27 cellular contexts compared by ENCODE assay signal in the genomic region with DNA sequence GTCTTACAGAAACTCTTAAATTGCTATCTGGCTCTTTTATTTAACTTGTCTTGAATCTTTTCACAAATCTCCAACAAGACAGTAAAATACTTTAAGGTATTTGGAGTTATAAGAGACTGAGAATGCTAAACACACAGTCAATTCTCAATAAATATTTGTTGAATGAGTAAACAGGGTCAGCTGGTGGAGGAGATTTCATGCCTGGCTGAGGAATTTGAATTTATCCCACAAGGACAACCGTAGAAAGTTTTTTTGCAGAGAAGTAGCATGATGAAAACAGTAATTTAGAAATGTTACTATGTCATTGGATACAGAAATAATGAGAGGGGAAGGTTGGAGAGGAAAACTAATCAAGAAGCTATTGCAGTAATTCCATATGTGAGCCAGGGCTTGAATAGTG.
DNase-seq lines count a peak whose midpoint lies in the region; ATAC-seq, FAIRE-seq and TF ChIP-seq lines count a peak whose summit lies in the region.
"Had no signal": no experiment of that assay in that cellular context is flagged by ENCODE, and none has a peak within 500 bp of the region (broad histone marks: within the 10 kb centered on the region; RNA-seq: fewer than 3 reads in every experiment).

No MANE protein-coding gene starts in this region.

- ATAC-seq in heart left ventricle = no peak
- ATAC-seq: activated CD4-positive, CD25-positive, alpha-beta regulatory T cell treated with anti-CD3 and anti-CD28 coated beads, Interleukin-2, amount 50 U/mL, for 24 hours; sciatic nerve; SK-N-SH treated with all-trans-retinoic acid at 6 μM for 48 hours; T-helper 17 cell had no signal

- no peak for TF ChIP-seq POLR2A in heart left ventricle (IDR thresholded peaks at IDR 0.05)
- TF ChIP-seq POLR2A in transverse colon (IDR thresholded peaks at IDR 0.05) = no peak

- H3K36me3 ChIP-seq in astrocyte (ENCODE audit: insufficient read depth, low read length) (no peaks in the 10 kb centered on the region), smooth muscle cell (ENCODE audit: low read depth) (no peaks in the 10 kb centered on the region), heart left ventricle (no peaks in the 10 kb centered on the region), transverse colon (no peaks in the 10 kb centered on the region)
- H3K36me3 ChIP-seq: breast epithelium, left ventricle myocardium inferior had no signal

- no peaks in the 10 kb centered on the region for H3K9me3 ChIP-seq in astrocyte (ENCODE audit: insufficient read depth, low read depth, low read length)
- no peaks in the 10 kb centered on the region for H3K9me3 ChIP-seq in smooth muscle cell (replicated peaks; ENCODE audit: low read depth)
- no peaks in the 10 kb centered on the region for H3K9me3 ChIP-seq in heart left ventricle
- no peaks in the 10 kb centered on the region for H3K9me3 ChIP-seq in transverse colon
- H3K9me3 ChIP-seq: left ventricle myocardium inferior had no signal

- H3K4me3 ChIP-seq in astrocyte (ENCODE audit: insufficient read depth, low read depth, low read length) (no peak overlapping the region), smooth muscle cell (no peak overlapping the region), heart left ventricle (no peak overlapping the region), transverse colon (no peak overlapping the region)
- H3K4me3 ChIP-seq: breast epithelium, left ventricle myocardium inferior had no signal

- no peak for TF ChIP-seq EP300 in transverse colon (IDR thresholded peaks at IDR 0.05; ENCODE audit: low read depth)

- DNase-seq in LHCN-M2 (ENCODE audit: low read depth) = peak; percentile 14
- peak; percentile 74 for DNase-seq in astrocyte (ENCODE audit: low read depth)
- peak; percentile 67 for DNase-seq in foreskin melanocyte
- DNase-seq in smooth muscle cell (lab: John Stamatoyannopoulos, UW; ENCODE audit: unreplicated experiment) = no peak
- DNase-seq in heart left ventricle = no peak
- no peak for DNase-seq in transverse colon
- no peak for DNase-seq in osteocyte (ENCODE audit: extremely low spot score, unreplicated experiment)
- DNase-seq: activated CD4-positive, alpha-beta memory T cell treated with anti-CD3 and anti-CD28 coated beads, Interleukin-2, amount 10 ng/mL, durations not matched to agents 7 days and 5 days; activated CD8-positive, alpha-beta memory T cell treated with anti-CD3 and anti-CD28 coated beads, Interleukin-2, amount 50 U/mL, for 4 hours; activated naive CD4-positive, alpha-beta T cell treated with Interleukin-2 at 50 U/mL for 16 hours; CD4-positive, CD25-positive, alpha-beta regulatory T cell; KG1; left ventricle myocardium inferior; NCI-H2029; NCI-H524 treated with DMSO at 0.1 percent for 48 hours; OCI-M1; stimulated activated CD4-positive, alpha-beta T cell treated with anti-CD3 and anti-CD28 coated beads, Interleukin-4, amount 100 ng/mL, for 24 hours; T-helper 17 cell had no signal

- H2AFZ ChIP-seq in astrocyte (ENCODE audit: low read depth, low read length) = no peak overlapping the region
- H2AFZ ChIP-seq in smooth muscle cell (ENCODE audit: low read depth) = no peak overlapping the region

- peaks cover 16% of the 10 kb centered on the region for H3K4me1 Mint-ChIP-seq in astrocyte (ENCODE audit: low read depth, unreplicated experiment)
- peaks cover 9% of the 10 kb centered on the region for H3K4me1 Mint-ChIP-seq in osteocyte (ENCODE audit: unreplicated experiment)
- H3K4me1 Mint-ChIP-seq: activated CD4-positive, alpha-beta memory T cell treated with anti-CD3 and anti-CD28 coated beads, Interleukin-2, amount 10 ng/mL, durations not matched to agents 7 days and 5 days; CD4-positive, CD25-positive, alpha-beta regulatory T cell; T-helper 17 cell had no signal

- in situ Hi-C loops in transverse colon (cut with MboI; ENCODE audit: low pct_ligation_motif_present in 1 of 4, low pct_unique_long_range_greater_than_20kb in 1 of 4, low sequenced_read_pairs in 3 of 4) = no loop called here

- TF ChIP-seq CTCF in astrocyte (IDR thresholded peaks at IDR 0.05; ENCODE audit: insufficient read depth, low read depth, low read length) = no peak
- TF ChIP-seq CTCF in smooth muscle cell (IDR thresholded peaks at IDR 0.05; ENCODE audit: borderline replicate concordance, insufficient read depth, poor library complexity, severe bottlenecking) = no peak
- no peak for TF ChIP-seq CTCF in heart left ventricle (IDR thresholded peaks at IDR 0.05)
- TF ChIP-seq CTCF in transverse colon (IDR thresholded peaks at IDR 0.05) = no peak
- no peak for TF ChIP-seq CTCF in osteocyte (IDR thresholded peaks at IDR 0.05)

- H3K9me3 Mint-ChIP-seq in astrocyte (ENCODE audit: unreplicated experiment) = peaks cover 2% of the 10 kb centered on the region
- no peaks in the 10 kb centered on the region for H3K9me3 Mint-ChIP-seq in osteocyte (ENCODE audit: unreplicated experiment)
- H3K9me3 Mint-ChIP-seq: activated T-helper 1 cell treated with anti-CD3 and anti-CD28 coated beads, Interleukin-12 subunit alpha, Interleukin-12 subunit beta, Interleukin-2, Interleukin-4 antibody, amounts not matched to agents 30 ng/mL and 10 ng/mL and 1 ng/mL, durations not matched to agents 14 hours and 24 hours and 36 hours; type B pancreatic cell had no signal

- no peaks in the 10 kb centered on the region for H3F3A ChIP-seq in smooth muscle cell (ENCODE audit: low read depth)

- H3K4me2 ChIP-seq in astrocyte (ENCODE audit: low read length) (peak overlapping the region; percentile 30), smooth muscle cell (peak overlapping the region; percentile 41)

- H3K27me3 ChIP-seq in astrocyte (ENCODE audit: insufficient read depth, low read length) (no peaks in the 10 kb centered on the region), smooth muscle cell (ENCODE audit: low read depth) (no peaks in the 10 kb centered on the region), heart left ventricle (no peaks in the 10 kb centered on the region), transverse colon (no peaks in the 10 kb centered on the region)
- H3K27me3 ChIP-seq: breast epithelium had no signal

- H3K9ac ChIP-seq in astrocyte (ENCODE audit: low read length) (peak overlapping the region; percentile 19), smooth muscle cell (ENCODE audit: low read depth) (no peak overlapping the region)

- no peaks in the 10 kb centered on the region for H3K79me2 ChIP-seq in astrocyte (ENCODE audit: insufficient read depth, low read length)
- no peaks in the 10 kb centered on the region for H3K79me2 ChIP-seq in smooth muscle cell (ENCODE audit: low read depth)

- H3K27me3 Mint-ChIP-seq in astrocyte (ENCODE audit: low read depth, unreplicated experiment) (peaks cover 3% of the 10 kb centered on the region), osteocyte (ENCODE audit: unreplicated experiment) (no peaks in the 10 kb centered on the region)
- H3K27me3 Mint-ChIP-seq: activated CD4-positive, alpha-beta memory T cell treated with anti-CD3 and anti-CD28 coated beads, Interleukin-2, amount 10 ng/mL, durations not matched to agents 7 days and 5 days; CD4-positive, CD25-positive, alpha-beta regulatory T cell; progenitor cell of endocrine pancreas; T-helper 17 cell; type B pancreatic cell had no signal

- H3K4me1 ChIP-seq in astrocyte (ENCODE audit: insufficient read depth, low read length) (peaks cover 6% of the 10 kb centered on the region), smooth muscle cell (ENCODE audit: low read depth) (no peaks in the 10 kb centered on the region), heart left ventricle (no peaks in the 10 kb centered on the region), transverse colon (no peaks in the 10 kb centered on the region)
- H3K4me1 ChIP-seq: breast epithelium, left ventricle myocardium inferior had no signal

- H3K27ac ChIP-seq in astrocyte (ENCODE audit: low read depth, low read length) (peak overlapping the region; percentile 19), smooth muscle cell (ENCODE audit: low read depth) (peak overlapping the region; percentile 18), heart left ventricle (no peak overlapping the region), transverse colon (no peak overlapping the region)
- H3K27ac ChIP-seq: breast epithelium, left ventricle myocardium inferior had no signal

- no peak for FAIRE-seq in astrocyte (lab: Jason Lieb, UNC)
- FAIRE-seq: D721Med, GM19239 had no signal

- whole genome bisulfite sequencing in smooth muscle cell (ENCODE audit: low lambda C conversion rate) = 0% methylated on average over 1 of the region's 1 CpG
- 48 to 73% (median 58%) methylated on average over 1 of the region's 1 CpG for WGBS in heart left ventricle, 4 donors
- 20 to 56% methylated on average over 1 of the region's 1 CpG for WGBS in transverse colon (ENCODE audit: low coverage in 1 of 2), 2 donors

- H3K4me3 Mint-ChIP-seq in astrocyte (ENCODE audit: unreplicated experiment) = peak overlapping the region; percentile 15
- H3K4me3 Mint-ChIP-seq in osteocyte (ENCODE audit: unreplicated experiment) = no peak overlapping the region
- H3K4me3 Mint-ChIP-seq: activated CD4-positive, alpha-beta memory T cell treated with anti-CD3 and anti-CD28 coated beads, Interleukin-2, amount 10 ng/mL, durations not matched to agents 7 days and 5 days; activated T-helper 1 cell treated with anti-CD3 and anti-CD28 coated beads, Interleukin-12 subunit alpha, Interleukin-12 subunit beta, Interleukin-2, Interleukin-4 antibody, amounts not matched to agents 30 ng/mL and 10 ng/mL and 1 ng/mL, durations not matched to agents 14 hours and 24 hours and 36 hours; CD4-positive, CD25-positive, alpha-beta regulatory T cell; T-helper 17 cell; type B pancreatic cell had no signal

- H3K36me3 Mint-ChIP-seq in astrocyte (ENCODE audit: low read depth, unreplicated experiment) (peaks cover 2% of the 10 kb centered on the region), osteocyte (ENCODE audit: unreplicated experiment) (no peaks in the 10 kb centered on the region)
- H3K36me3 Mint-ChIP-seq: CD4-positive, CD25-positive, alpha-beta regulatory T cell; type B pancreatic cell had no signal

- intact Hi-C loops in heart left ventricle (cut with DNase I) = no loop called here
- intact Hi-C loops in transverse colon (cut with DNase I; ENCODE audit: low total_unique reads) = no loop called here

- H4K20me1 ChIP-seq in astrocyte (ENCODE audit: insufficient read depth, low read length) (no peaks in the 10 kb centered on the region), smooth muscle cell (ENCODE audit: low read depth) (no peaks in the 10 kb centered on the region)

- peak overlapping the region; percentile 64 for H3K27ac Mint-ChIP-seq in astrocyte (ENCODE audit: unreplicated experiment)
- H3K27ac Mint-ChIP-seq in osteocyte (ENCODE audit: unreplicated experiment) = no peak overlapping the region
- H3K27ac Mint-ChIP-seq: activated CD4-positive, alpha-beta memory T cell treated with anti-CD3 and anti-CD28 coated beads, Interleukin-2, amount 10 ng/mL, durations not matched to agents 7 days and 5 days; activated T-helper 1 cell treated with anti-CD3 and anti-CD28 coated beads, Interleukin-12 subunit alpha, Interleukin-12 subunit beta, Interleukin-2, Interleukin-4 antibody, amounts not matched to agents 30 ng/mL and 10 ng/mL and 1 ng/mL, durations not matched to agents 14 hours and 24 hours and 36 hours; CD4-positive, CD25-positive, alpha-beta regulatory T cell; progenitor cell of endocrine pancreas; T-helper 17 cell; type B pancreatic cell had no signal

Comparison
In these comparisons a context has a peak if more than half of its experiments do, and no peak if none do; other contexts are left out.
1. DNase-seq: peak in LHCN-M2 (single experiment), astrocyte (single experiment) and foreskin melanocyte (single experiment); none in smooth muscle cell (single experiment), heart left ventricle (0 of 5), transverse colon (single experiment) and osteocyte (single experiment).
2. H3K27ac ChIP-seq: peak in astrocyte (single experiment) and smooth muscle cell (single experiment); none in heart left ventricle (0 of 12) and transverse colon (0 of 4).